ENCODE assay signal across 9 cellular contexts in genomic region chr19:6278051-6278450, GRCh38. TPM values are rescaled to one million over a fixed set of nuclear protein-coding genes. Genes with fewer than 3 reads are reported as not detected.
DNase-seq lines count a peak whose midpoint lies in the region; ATAC-seq and TF ChIP-seq lines count a peak whose summit lies in the region.
"Had no signal": no experiment of that assay in that cellular context is flagged by ENCODE, and none has a peak within 500 bp of the region (broad histone marks: within the 10 kb centered on the region; RNA-seq: fewer than 3 reads in every experiment).

No MANE protein-coding gene starts in this region.

- H3K36me3 Mint-ChIP-seq in Caco-2 (ENCODE audit: insufficient read depth, unreplicated experiment): peaks cover 8% of the 10 kb centered on the region
- H3K36me3 Mint-ChIP-seq in endodermal cell (ENCODE audit: low read depth): peaks cover 10% of the 10 kb centered on the region

- H3K4me3 Mint-ChIP-seq in Caco-2 (ENCODE audit: unreplicated experiment): peak overlapping the region; percentile 92
- peak overlapping the region; percentile 91 for H3K4me3 Mint-ChIP-seq in endodermal cell

- H3K9me3 Mint-ChIP-seq in Caco-2 (ENCODE audit: unreplicated experiment) (no peaks in the 10 kb centered on the region), endodermal cell (peaks cover 21% of the 10 kb centered on the region)

- no TSS peak for BruUV-seq in Caco-2 (replicated peaks; lab: Mats Ljungman, UMichigan)

- H3K27me3 Mint-ChIP-seq in Caco-2 (ENCODE audit: insufficient read depth, unreplicated experiment) (no peaks in the 10 kb centered on the region), endodermal cell (ENCODE audit: insufficient read depth) (peaks cover 8% of the 10 kb centered on the region)

- intact Hi-C loops in Caco-2 (cut with micrococcal nuclease; ENCODE audit: unreplicated experiment): loop anchor here (10.0 kb wide), 1 partner anchor 147 kb away; the partner anchor contains the start of gene KHSRP
- intact Hi-C loops in prostate gland (cut with DNase I): loop anchor here (5.0 to 10.0 kb wide), 3 partner anchors 61 to 223 kb away; partner anchors contain the start of gene ALKBH7

- H3K4me1 Mint-ChIP-seq in Caco-2 (ENCODE audit: low read depth, unreplicated experiment) (peaks cover 14% of the 10 kb centered on the region), endodermal cell (peaks cover 57% of the 10 kb centered on the region)

- no peak for DNase-seq in Caco-2
- no peak for DNase-seq in endodermal cell
- DNase-seq in prostate gland (ENCODE audit: low spot score): no peak
- no peak for DNase-seq in SJCRH30
- no peak for DNase-seq in EL
- DNase-seq in caudate nucleus (lab: John Stamatoyannopoulos, UW): no peak
- DNase-seq: NCI-H510A had no signal

- no peaks in the 10 kb centered on the region for H3K36me3 ChIP-seq in Caco-2 (ENCODE audit: control insufficient read depth, insufficient read depth, low read length)
- H3K36me3 ChIP-seq in OCI-LY3 (replicated peaks; ENCODE audit: low read depth, low read length): peaks cover 14% of the 10 kb centered on the region
- peaks cover 9% of the 10 kb centered on the region for H3K36me3 ChIP-seq in endodermal cell (ENCODE audit: control insufficient read depth, insufficient read depth, low read length)
- no peaks in the 10 kb centered on the region for H3K36me3 ChIP-seq in prostate gland
- H3K36me3 ChIP-seq in SJCRH30: no peaks in the 10 kb centered on the region

- POLR2A ChIA-PET in Caco-2 (lab: Charles Lee): no interaction called here

- H3K9ac ChIP-seq in OCI-LY3 (ENCODE audit: low read length) (no peak overlapping the region), endodermal cell (ENCODE audit: extremely low read depth, low read length, poor library complexity, severe bottlenecking) (peak overlapping the region; percentile 69)

- TF ChIP-seq CTCF in Caco-2 (IDR thresholded peaks at IDR 0.05; ENCODE audit: insufficient read depth in 1 of 2, low read depth in 1 of 2, low read length in 1 of 2, severe bottlenecking in 1 of 2, unreplicated experiment in 1 of 2): no peak
- no peak for TF ChIP-seq CTCF in OCI-LY3 (IDR thresholded peaks at IDR 0.05; ENCODE audit: low read depth, low read length)
- TF ChIP-seq CTCF in endodermal cell (conservative IDR thresholded peaks at IDR 0.05): no peak
- no peak for TF ChIP-seq CTCF in prostate gland (IDR thresholded peaks at IDR 0.05)

- H3K27me3 ChIP-seq in Caco-2 (replicated peaks; ENCODE audit: control insufficient read depth, insufficient read depth, low read length) (no peaks in the 10 kb centered on the region), OCI-LY3 (ENCODE audit: low read depth, low read length) (no peaks in the 10 kb centered on the region), endodermal cell (ENCODE audit: control insufficient read depth, insufficient read depth, low read length, poor library complexity, severe bottlenecking) (no peaks in the 10 kb centered on the region), prostate gland (replicated peaks; ENCODE audit: insufficient read depth) (no peaks in the 10 kb centered on the region), SJCRH30 (no peaks in the 10 kb centered on the region)

- no peak overlapping the region for H2AFZ ChIP-seq in OCI-LY3 (ENCODE audit: low read depth, low read length)

- H3K27ac ChIP-seq in OCI-LY3 (ENCODE audit: low read length) (no peak overlapping the region), endodermal cell (ENCODE audit: low read depth, low read length) (no peak overlapping the region), prostate gland (peak overlapping the region; percentile 62 to 81), SJCRH30 (no peak overlapping the region), caudate nucleus (ENCODE audit: low read depth, low read length) (no peak overlapping the region)

- H3K9me3 ChIP-seq in Caco-2: no peaks in the 10 kb centered on the region
- H3K9me3 ChIP-seq in OCI-LY3 (ENCODE audit: insufficient read depth, low read length): no peaks in the 10 kb centered on the region
- peaks cover 6% of the 10 kb centered on the region for H3K9me3 ChIP-seq in endodermal cell (ENCODE audit: control insufficient read depth, low read length)
- no peaks in the 10 kb centered on the region for H3K9me3 ChIP-seq in prostate gland
- no peaks in the 10 kb centered on the region; the same call in 1 of the 2 replicates for H3K9me3 ChIP-seq in SJCRH30 (replicated peaks)

- H3K27ac Mint-ChIP-seq in Caco-2 (ENCODE audit: unreplicated experiment) (peak overlapping the region; percentile 89), endodermal cell (no peak overlapping the region)

- H4K20me1 ChIP-seq in OCI-LY3 (ENCODE audit: insufficient read depth, low read length): peaks cover 56% of the 10 kb centered on the region

- H3K4me1 ChIP-seq in Caco-2: peaks cover 10% of the 10 kb centered on the region; the same call in 1 of the 2 replicates
- H3K4me1 ChIP-seq in OCI-LY3 (ENCODE audit: low read length): peaks cover 20% of the 10 kb centered on the region
- peaks cover 39% of the 10 kb centered on the region for H3K4me1 ChIP-seq in endodermal cell (ENCODE audit: control insufficient read depth, insufficient read depth, low read length)
- H3K4me1 ChIP-seq in prostate gland (replicated peaks): peaks cover 23% of the 10 kb centered on the region
- H3K4me1 ChIP-seq in SJCRH30: peaks cover 2% of the 10 kb centered on the region; the same call in 1 of the 2 replicates

- H3K4me3 ChIP-seq in Caco-2 (ENCODE audit: low read depth, low read length): peak overlapping the region; percentile 17
- H3K4me3 ChIP-seq in OCI-LY3 (ENCODE audit: low read length): peak overlapping the region; percentile 84; the same call in 1 of the 2 replicates
- peak overlapping the region; percentile 92 for H3K4me3 ChIP-seq in endodermal cell (ENCODE audit: low read length)
- H3K4me3 ChIP-seq in prostate gland: peak overlapping the region; percentile 76 to 83
- H3K4me3 ChIP-seq in SJCRH30: no peak overlapping the region

- H3K79me2 ChIP-seq in OCI-LY3 (ENCODE audit: low read length): peaks cover 64% of the 10 kb centered on the region

- 90 to 98% methylated on average over 8 to 9 of the region's 9 CpGs for WGBS in endodermal cell (ENCODE audit: insufficient coverage in 1 of 2, insufficient read length in 1 of 2), 2 experiments
- 38% methylated on average over 9 of the region's 9 CpGs for WGBS in prostate gland

- CTCF ChIA-PET in Caco-2 (lab: Charles Lee): no interaction called here

- ATAC-seq in HG03045 (IDR thresholded peaks at IDR 0.05; ENCODE audit: unreplicated experiment): no peak

- peak overlapping the region; percentile 87 for H3K4me2 ChIP-seq in OCI-LY3 (ENCODE audit: low read length)

- no peak for TF ChIP-seq POLR2A in prostate gland (IDR thresholded peaks at IDR 0.05)

RNA-seq across cellular contexts. Expression of gene MLLT1, which starts 1.7 kb away (rescaled TPM):
- total RNA-seq in Caco-2 (2022): 60.0 and 63.2 TPM in 2 replicates
- total RNA-seq in endodermal cell: 10 to 100 TPM; 50.1 to 51.8 TPM
- 57.3 TPM for polyA plus RNA-seq in endodermal cell (2013, experiment 1 of 2)
- polyA plus RNA-seq in endodermal cell (2013, experiment 2 of 2): 47.7 TPM
- 10 to 100 TPM; 39.9 to 41.4 TPM for total RNA-seq in prostate gland
- total RNA-seq in SJCRH30 (2014; rRNA removed; shearing (Covaris generic)): 23.3 and 23.8 TPM in 2 replicates

RNA-seq across cellular contexts. Expression of gene ACER1, which starts 55.4 kb away (rescaled TPM):
- total RNA-seq in Caco-2 (2022) (not detected in 2 replicates), endodermal cell (not detected), prostate gland (1 to 10 TPM in 1 of 2 donors, not detected in 1; 5.3 TPM)
- polyA plus RNA-seq in endodermal cell (2013, experiment 1 of 2): not detected
- not detected for polyA plus RNA-seq in endodermal cell (2013, experiment 2 of 2)
- not detected in 2 replicates for total RNA-seq in SJCRH30 (2014; rRNA removed; shearing (Covaris generic))

Comparison
In these comparisons a context has a peak if more than half of its experiments do, and no peak if none do; other contexts are left out.
1. H3K27ac ChIP-seq: peak in prostate gland (2 of 2); none in OCI-LY3 (single experiment), endodermal cell (single experiment), SJCRH30 (single experiment) and caudate nucleus (single experiment).